Comparison of ENCODE assay signal across 20 cellular contexts in genomic region chr6:117501722-117502121, GRCh38. TPM values are rescaled to one million over a fixed set of nuclear protein-coding genes. Genes with fewer than 3 reads are reported as not detected.
DNase-seq lines count a peak whose midpoint lies in the region; ATAC-seq and TF ChIP-seq lines count a peak whose summit lies in the region.
"Had no signal": no experiment of that assay in that cellular context is flagged by ENCODE, and none has a peak within 500 bp of the region (broad histone marks: within the 10 kb centered on the region; RNA-seq: fewer than 3 reads in every experiment).

No MANE protein-coding gene starts in this region.

- no peak overlapping the region for H3K4me2 ChIP-seq in mammary epithelial cell (ENCODE audit: insufficient read depth, low read depth, low read length)

- H3K27ac Mint-ChIP-seq in MCF 10A (ENCODE audit: low read depth, unreplicated experiment): peak overlapping the region; percentile 46
- H3K27ac Mint-ChIP-seq in endothelial cell (ENCODE audit: unreplicated experiment): peak overlapping the region; percentile 93
- H3K27ac Mint-ChIP-seq: CD4-positive, alpha-beta T cell had no signal

- H3K4me3 ChIP-seq in mammary epithelial cell (replicated peaks in 1 of 3; ENCODE audit: insufficient read depth in 1 of 3, low read depth in 2 of 3, low read length in 3 of 3) (no peak overlapping the region), RWPE2 (ENCODE audit: severe bottlenecking) (no peak overlapping the region)
- H3K4me3 ChIP-seq: GM23248, SJCRH30 had no signal

- CTCF ChIA-PET in MCF 10A (lab: Yijun Ruan, JAX) (interaction anchor here (0.5 to 1.0 kb wide), 2 partner anchors 22 to 55 kb away, joined by 3 read pairs; no protein-coding TSS in a partner anchor), mammary epithelial cell (lab: Charles Lee; ENCODE audit: low non-redundant PET) (no interaction called here)

- H2AFZ ChIP-seq in mammary epithelial cell (ENCODE audit: low read depth, low read length): no peak overlapping the region
- H2AFZ ChIP-seq: GM23248 had no signal

- H3K27me3 Mint-ChIP-seq in MCF 10A (ENCODE audit: insufficient read depth, unreplicated experiment) (no peaks in the 10 kb centered on the region), endothelial cell (ENCODE audit: unreplicated experiment) (peaks cover 4% of the 10 kb centered on the region)
- H3K27me3 Mint-ChIP-seq: CD4-positive, alpha-beta T cell had no signal

- intact Hi-C loops in MCF 10A (cut with micrococcal nuclease) (no loop called here), mammary epithelial cell (cut with micrococcal nuclease) (no loop called here)

- H3K36me3 Mint-ChIP-seq in MCF 10A (ENCODE audit: insufficient read depth, unreplicated experiment): peaks cover 38% of the 10 kb centered on the region
- peaks cover 43% of the 10 kb centered on the region for H3K36me3 Mint-ChIP-seq in endothelial cell (ENCODE audit: low read depth, unreplicated experiment)

- POLR2A ChIA-PET in MCF 10A (lab: Yijun Ruan, JAX): no interaction called here

- H3K4me1 ChIP-seq in mammary epithelial cell (ENCODE audit: insufficient read depth, low read length): peaks cover 61% of the 10 kb centered on the region
- peaks cover 45% of the 10 kb centered on the region for H3K4me1 ChIP-seq in RWPE2 (ENCODE audit: insufficient read depth, poor library complexity, severe bottlenecking)
- H3K4me1 ChIP-seq: BE2C had no signal

- BruUV-seq in MCF 10A (replicated peaks; lab: Mats Ljungman, UMichigan) (no TSS peak), mammary epithelial cell (replicated peaks; lab: Mats Ljungman, UMichigan) (no TSS peak)

- WGBS in mammary epithelial cell (ENCODE audit: low coverage, missing lambda C conversion rate): 81% methylated on average over 2 of the region's 2 CpGs

- DNase-seq in MCF 10A (ENCODE audit: unreplicated experiment) (no peak), mammary epithelial cell (no peak), RWPE2 (ENCODE audit: low spot score) (no peak), endothelial cell (ENCODE audit: low spot score) (no peak), NCI-H1694 treated with DMSO at 0.1 percent for 48 hours (lab: John Stamatoyannopoulos, UW) (no peak), DMS153 treated with DMSO at 0.1 percent for 48 hours (lab: John Stamatoyannopoulos, UW; ENCODE audit: unreplicated experiment) (no peak), SK-N-DZ (ENCODE audit: low spot score) (no peak), superior temporal gyrus (ENCODE audit: extremely low spot score) (no peak)
- DNase-seq: BE2C; CD4-positive, alpha-beta T cell; GM23248; KG1; NCI-H1105; NCI-H2107; NCI-H2227 treated with DMSO at 0.1 percent for 48 hours; NCI-H510A treated with DMSO at 0.1 percent for 48 hours; NCI-H82; PC-3; SJCRH30 had no signal

- H3K9ac ChIP-seq in mammary epithelial cell (ENCODE audit: insufficient read depth, low read length): no peak overlapping the region
- H3K9ac ChIP-seq: GM23248 had no signal

- H3K4me1 Mint-ChIP-seq in MCF 10A (ENCODE audit: insufficient read depth, unreplicated experiment) (peaks cover 51% of the 10 kb centered on the region), endothelial cell (ENCODE audit: unreplicated experiment) (peaks cover 85% of the 10 kb centered on the region)

- H4K20me1 ChIP-seq in mammary epithelial cell (ENCODE audit: insufficient read depth, low read length): no peaks in the 10 kb centered on the region

- ATAC-seq in RWPE2 (ENCODE audit: low read depth): no peak
- ATAC-seq: HCT116, PC-3 had no signal

- H3K9me3 Mint-ChIP-seq in MCF 10A (ENCODE audit: unreplicated experiment) (no peaks in the 10 kb centered on the region), endothelial cell (ENCODE audit: unreplicated experiment) (no peaks in the 10 kb centered on the region)
- H3K9me3 Mint-ChIP-seq: CD4-positive, alpha-beta T cell had no signal

- H3K36me3 ChIP-seq in mammary epithelial cell (ENCODE audit: insufficient read depth, low read length) (peaks cover 10% of the 10 kb centered on the region), RWPE2 (ENCODE audit: low read depth) (peaks cover 49% of the 10 kb centered on the region)
- H3K36me3 ChIP-seq: BE2C, SJCRH30 had no signal

- in situ Hi-C loops in mammary epithelial cell (cut with MboI; ENCODE audit: low sequenced_read_pairs in 2 of 2): no loop called here

- no peaks in the 10 kb centered on the region for H3K27me3 ChIP-seq in mammary epithelial cell (ENCODE audit: insufficient read depth, low read length)
- H3K27me3 ChIP-seq in RWPE2 (ENCODE audit: insufficient read depth, poor library complexity, severe bottlenecking): no peaks in the 10 kb centered on the region
- H3K27me3 ChIP-seq: BE2C, SJCRH30 had no signal

- peaks cover 87% of the 10 kb centered on the region for H3K79me2 ChIP-seq in mammary epithelial cell (ENCODE audit: insufficient read depth, low read length)

- TF ChIP-seq CTCF in MCF 10A (IDR thresholded peaks at IDR 0.05; ENCODE audit: unreplicated experiment) (no peak), mammary epithelial cell (conservative IDR thresholded peaks at IDR 0.05 in 1 of 2, IDR thresholded peaks at IDR 0.05 in 1 of 2; ENCODE audit: extremely low read depth in 1 of 2, insufficient read depth in 1 of 2, low read depth in 1 of 2, low read length in 2 of 2) (no peak), RWPE2 (IDR thresholded peaks at IDR 0.05; ENCODE audit: poor library complexity, severe bottlenecking) (no peak), endothelial cell (IDR thresholded peaks at IDR 0.05; ENCODE audit: unreplicated experiment) (no peak)

- no peak overlapping the region for H3K4me3 Mint-ChIP-seq in MCF 10A (ENCODE audit: unreplicated experiment)
- H3K4me3 Mint-ChIP-seq in endothelial cell (ENCODE audit: unreplicated experiment): peak overlapping the region; percentile 29
- H3K4me3 Mint-ChIP-seq: CD4-positive, alpha-beta T cell had no signal

- H3K9me3 ChIP-seq in mammary epithelial cell (replicated peaks; ENCODE audit: insufficient read depth, low read length) (no peaks in the 10 kb centered on the region), RWPE2 (ENCODE audit: severe bottlenecking) (no peaks in the 10 kb centered on the region)
- H3K9me3 ChIP-seq: BE2C, SJCRH30 had no signal

- H3K27ac ChIP-seq in mammary epithelial cell (ENCODE audit: insufficient read depth, low read depth, low read length) (no peak overlapping the region), RWPE2 (ENCODE audit: poor library complexity, severe bottlenecking) (peak overlapping the region; percentile 95)
- H3K27ac ChIP-seq: GM23248, SJCRH30 had no signal

- dilution Hi-C loops in mammary epithelial cell (cut with HindIII; ENCODE audit: low sequenced_read_pairs): no loop called here

RNA-seq across cellular contexts. Expression of gene DCBLD1, which starts 19.2 kb away (rescaled TPM):
- total RNA-seq in MCF 10A (2022): 25.4 and 26.8 TPM in 2 replicates
- 10 to 100 TPM; 34.6 to 84.0 TPM for total RNA-seq in mammary epithelial cell
- polyA plus RNA-seq in mammary epithelial cell: 30.9 TPM
- polyA minus RNA-seq in mammary epithelial cell: 37.9 TPM
- 203 TPM for total RNA-seq in endothelial cell (ENCODE audit: unreplicated experiment)
- polyA plus RNA-seq in SK-N-DZ (2014; cell fraction: cytosol; rRNA removed): 8.6 and 11.5 TPM in 2 replicates
- polyA plus RNA-seq in SK-N-DZ (2014; cell fraction: nucleus; rRNA removed): 4.8 and 8.0 TPM in 2 replicates
